ENCODE assay signal across 1 cellular context in genomic region chrX:153400146-153401132, GRCh38.
A peak's percentile ranks its signal among the peaks of the same experiment; 100 is the strongest.
TF ChIP-seq lines count a peak whose summit lies in the region.

No MANE protein-coding gene starts in this region.

TF ChIP-seq in K562, 482 proteins besides CTCF, POLR2A, EP300 and RAD21 (continued from another document):
- TF ChIP-seq PRDM10 (IDR thresholded peaks at IDR 0.05; ENCODE audit: partially characterized antibody) (peak; percentile 19), RUNX1 (IDR thresholded peaks at IDR 0.05; ENCODE audit: low read depth) (no peak)
